Comparison of ENCODE assay signal across 18 cellular contexts in the genomic region with DNA sequence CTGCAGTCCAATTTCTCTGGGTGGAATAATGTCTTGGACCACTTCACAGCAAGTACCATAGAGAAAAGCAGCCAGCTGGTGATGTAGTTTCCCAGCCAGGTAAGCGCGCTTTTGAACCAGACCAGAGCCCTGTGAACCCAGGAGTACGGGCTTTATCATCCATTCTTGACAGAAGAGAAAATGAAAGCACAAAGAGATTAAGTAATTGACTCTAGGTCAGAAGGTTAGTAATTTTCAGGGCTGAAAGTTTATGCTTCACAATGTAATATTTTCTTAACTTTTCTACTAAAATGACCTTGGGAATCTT.
"Had no signal": no experiment of that assay in that cellular context is flagged by ENCODE, and none has a peak within 500 bp of the region (broad histone marks: within the 10 kb centered on the region; RNA-seq: fewer than 3 reads in every experiment).

No MANE protein-coding gene starts in this region.

- DNase-seq: activated effector memory CD4-positive, alpha-beta T cell treated with Interleukin-2 at 50 U/mL for 16 hours; activated naive CD8-positive, alpha-beta T cell treated with anti-CD3 and anti-CD28 coated beads for 36 hours; activated T-cell treated with anti-CD3 and anti-CD28 coated beads, Interleukin-2, amount 50 U/mL, for 24 hours; anterior cingulate cortex; cerebellar nuclear complex; effector memory CD4-positive, alpha-beta T cell; head of caudate nucleus; immature natural killer cell; naive B cell; SK-N-SH; stimulated activated CD4-positive, alpha-beta T cell treated with anti-CD3 and anti-CD28 coated beads, Interleukin-12 subunit alpha, Interleukin-12 subunit beta, amount 100 ng/mL, for 4 hours; stimulated activated CD4-positive, alpha-beta T cell treated with anti-CD3 and anti-CD28 coated beads, Interleukin-2, amount 100 ng/mL, for 24 hours; stomach; T-cell; T1000 had no signal

- H3K4me3 ChIP-seq: breast epithelium, stomach had no signal

- H3K36me3 ChIP-seq: breast epithelium, neutrophil, stomach had no signal

- H3K27ac ChIP-seq: breast epithelium, neutrophil, stomach had no signal

- H3K27me3 ChIP-seq: breast epithelium, stomach had no signal

- H3K27me3 Mint-ChIP-seq: naive B cell had no signal

- H3K4me2 ChIP-seq: SK-N-SH had no signal

- H3K4me1 ChIP-seq: breast epithelium had no signal

- H3K36me3 Mint-ChIP-seq: activated naive CD8-positive, alpha-beta T cell treated with anti-CD3 and anti-CD28 coated beads for 36 hours; immature natural killer cell; naive B cell; T-cell had no signal

- H3K4me3 Mint-ChIP-seq: activated naive CD8-positive, alpha-beta T cell treated with anti-CD3 and anti-CD28 coated beads for 36 hours; activated T-cell treated with anti-CD3 and anti-CD28 coated beads, Interleukin-2, amount 50 U/mL, for 24 hours; dendritic cell treated with granulocyte-macrophage colony-stimulating factor and Interleukin-4, amounts not matched to agents 40 ng/mL and 50 ng/mL, for 4 days; immature natural killer cell; T-cell had no signal

- H3K27ac Mint-ChIP-seq: activated naive CD8-positive, alpha-beta T cell treated with anti-CD3 and anti-CD28 coated beads for 36 hours; activated T-cell treated with anti-CD3 and anti-CD28 coated beads, Interleukin-2, amount 50 U/mL, for 24 hours; dendritic cell treated with granulocyte-macrophage colony-stimulating factor and Interleukin-4, amounts not matched to agents 40 ng/mL and 50 ng/mL, for 4 days had no signal

- H3K9ac ChIP-seq: SK-N-SH had no signal

- H3K9me3 ChIP-seq: breast epithelium, neutrophil, SK-N-SH, stomach had no signal

- H3K9me3 Mint-ChIP-seq: activated naive CD8-positive, alpha-beta T cell treated with anti-CD3 and anti-CD28 coated beads for 36 hours; activated T-cell treated with anti-CD3 and anti-CD28 coated beads, Interleukin-2, amount 50 U/mL, for 24 hours; dendritic cell treated with granulocyte-macrophage colony-stimulating factor and Interleukin-4, amounts not matched to agents 40 ng/mL and 50 ng/mL, for 4 days; immature natural killer cell; T-cell had no signal
